Comparison of ENCODE assay signal across 15 cellular contexts in the genomic region with DNA sequence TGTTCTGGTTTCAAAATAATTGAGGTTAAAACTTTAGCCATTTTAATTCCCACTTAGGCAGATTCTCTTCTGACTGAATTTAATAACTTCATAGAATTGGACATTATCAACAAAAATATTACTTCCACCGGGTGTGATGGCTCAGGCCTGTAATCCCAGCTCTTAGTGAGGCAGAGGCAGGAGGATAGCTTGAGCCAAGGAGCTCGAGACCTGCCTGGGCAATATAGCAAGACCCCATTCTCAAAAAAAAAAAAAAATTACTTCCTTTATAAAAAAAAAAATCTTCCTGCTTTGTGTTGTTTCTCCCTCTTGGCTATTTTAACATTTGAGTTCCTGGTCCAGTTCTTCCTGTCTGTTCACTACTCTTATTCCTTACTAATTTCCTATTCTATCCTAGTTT. TPM values are rescaled to one million over a fixed set of nuclear protein-coding genes. Genes with fewer than 3 reads are reported as not detected.
DNase-seq lines count a peak whose midpoint lies in the region; ATAC-seq, FAIRE-seq and TF ChIP-seq lines count a peak whose summit lies in the region.
"Had no signal": no experiment of that assay in that cellular context is flagged by ENCODE, and none has a peak within 500 bp of the region (broad histone marks: within the 10 kb centered on the region; RNA-seq: fewer than 3 reads in every experiment).

No MANE protein-coding gene starts in this region.

- no peak for TF ChIP-seq RAD21 in HepG2 (CRISPR knock-in tag; IDR thresholded peaks at IDR 0.05)

- DNase-seq in HepG2 (ENCODE audit: low spot score): no peak
- no peak for DNase-seq in right lobe of liver
- no peak for DNase-seq in T-helper 17 cell
- no peak for DNase-seq in endothelial cell (ENCODE audit: low spot score)
- no peak for DNase-seq in retina
- no peak for DNase-seq in RPMI8226
- DNase-seq in SK-N-DZ (ENCODE audit: low spot score): no peak
- DNase-seq: DND-41, GM23248, HCEC 1CT, NCI-H1105, NCI-H1694, NCI-H2081 treated with DMSO at 0.1 percent for 48 hours had no signal

- no peaks in the 10 kb centered on the region for H3K9me3 ChIP-seq in HepG2 (ENCODE audit: low read length)
- no peaks in the 10 kb centered on the region for H3K9me3 ChIP-seq in right lobe of liver
- no peaks in the 10 kb centered on the region for H3K9me3 ChIP-seq in T-helper 17 cell (ENCODE audit: control insufficient read depth, low read length, poor library complexity, severe bottlenecking)

- no peak overlapping the region for H3K4me2 ChIP-seq in HepG2 (ENCODE audit: low read depth, low read length)

- POLR2A ChIA-PET in HepG2 (lab: Yijun Ruan, JAX): no interaction called here

- TF ChIP-seq POLR2A in HepG2 (IDR thresholded peaks at IDR 0.05; ENCODE audit: insufficient read depth in 1 of 2, low read depth in 2 of 2, low read length in 2 of 2): no peak
- TF ChIP-seq POLR2A in right lobe of liver (IDR thresholded peaks at IDR 0.05): no peak

- FAIRE-seq in HepG2 (lab: Jason Lieb, UNC): no peak

- no peaks in the 10 kb centered on the region for H4K20me1 ChIP-seq in HepG2 (ENCODE audit: insufficient read depth, low read length)

- H3K4me1 ChIP-seq in HepG2 (ENCODE audit: insufficient read depth, low read length) (no peaks in the 10 kb centered on the region), right lobe of liver (no peaks in the 10 kb centered on the region)

- no peak overlapping the region for H2AFZ ChIP-seq in HepG2 (ENCODE audit: low read length)
- H2AFZ ChIP-seq: GM23248 had no signal

- H3K9ac ChIP-seq in HepG2 (ENCODE audit: insufficient read depth, low read depth, low read length): no peak overlapping the region
- H3K9ac ChIP-seq: GM23248 had no signal

- intact Hi-C loops in HepG2 (cut with micrococcal nuclease; ENCODE audit: unreplicated experiment): loop anchor here (5.0 kb wide), 1 partner anchor 48 kb away; no protein-coding TSS in a partner anchor
- intact Hi-C loops in right lobe of liver (cut with DNase I): loop anchor here in 1 of 2 donors (5.0 kb wide), 1 partner anchor 203 kb away; no protein-coding TSS in a partner anchor

- H3K4me3 ChIP-seq in HepG2 (replicated peaks in 1 of 3; ENCODE audit: insufficient read depth in 1 of 3, low read depth in 2 of 3, low read length in 3 of 3): no peak overlapping the region
- H3K4me3 ChIP-seq in right lobe of liver: no peak overlapping the region
- H3K4me3 ChIP-seq: GM23248 had no signal

- H3K9me3 Mint-ChIP-seq in endothelial cell (ENCODE audit: unreplicated experiment): no peaks in the 10 kb centered on the region

- no peaks in the 10 kb centered on the region for H3K79me2 ChIP-seq in HepG2 (ENCODE audit: insufficient read depth, low read length)

- 94% methylated on average over 2 of the region's 2 CpGs for WGBS in HepG2 (ENCODE audit: low lambda C conversion rate)
- WGBS in right lobe of liver (ENCODE audit: insufficient coverage, low coverage, low lambda C conversion rate, missing lambda C conversion rate): 77% methylated on average over 2 of the region's 2 CpGs

- H3K4me1 Mint-ChIP-seq in T-helper 17 cell (peaks cover 11% of the 10 kb centered on the region), endothelial cell (ENCODE audit: unreplicated experiment) (peaks cover 4% of the 10 kb centered on the region)

- H3K4me3 Mint-ChIP-seq in T-helper 17 cell (no peak overlapping the region), endothelial cell (ENCODE audit: unreplicated experiment) (peak overlapping the region; percentile 63)

- H3K27ac Mint-ChIP-seq in T-helper 17 cell (peak overlapping the region; percentile 66), endothelial cell (ENCODE audit: unreplicated experiment) (peak overlapping the region; percentile 74)

- ATAC-seq in HepG2 (no peak), right lobe of liver (no peak), T-helper 17 cell (no peak), GM21360 (IDR thresholded peaks at IDR 0.05; ENCODE audit: unreplicated experiment) (no peak)
- ATAC-seq: Panc1 had no signal

- TF ChIP-seq EP300 in HepG2 (IDR thresholded peaks at IDR 0.05; ENCODE audit: low read depth in 2 of 2, low read length in 2 of 2): no peak
- TF ChIP-seq EP300 in HepG2 (CRISPR knock-in tag; IDR thresholded peaks at IDR 0.05; ENCODE audit: borderline replicate concordance): no peak

- BruUV-seq in HepG2 (replicated peaks; lab: Mats Ljungman, UMichigan): no TSS peak

- no peak overlapping the region for H3K27ac ChIP-seq in HepG2 (ENCODE audit: extremely low read length, insufficient read depth, low read length)
- no peak overlapping the region for H3K27ac ChIP-seq in right lobe of liver
- H3K27ac ChIP-seq: GM23248 had no signal

- H3K36me3 Mint-ChIP-seq in T-helper 17 cell (ENCODE audit: low read depth) (peaks cover 6% of the 10 kb centered on the region), endothelial cell (ENCODE audit: low read depth, unreplicated experiment) (peaks cover 15% of the 10 kb centered on the region)

- H3K27me3 ChIP-seq in HepG2 (ENCODE audit: control insufficient read depth in 1 of 2, insufficient read depth in 2 of 2, low read length in 2 of 2) (no peaks in the 10 kb centered on the region), right lobe of liver (no peaks in the 10 kb centered on the region)

- no peak for TF ChIP-seq CTCF in HepG2 (CRISPR knock-in tag; IDR thresholded peaks at IDR 0.05)
- TF ChIP-seq CTCF in right lobe of liver (IDR thresholded peaks at IDR 0.05): no peak
- no peak for TF ChIP-seq CTCF in endothelial cell (IDR thresholded peaks at IDR 0.05; ENCODE audit: unreplicated experiment)

- H3K36me3 ChIP-seq in HepG2 (replicated peaks in 1 of 2; ENCODE audit: control insufficient read depth in 1 of 2, insufficient read depth in 2 of 2, low read length in 2 of 2): peaks cover 0 to 3% of the 10 kb centered on the region in 2 experiments; a peak in 2 of 5 replicates
- no peaks in the 10 kb centered on the region for H3K36me3 ChIP-seq in right lobe of liver

- CTCF ChIA-PET in HepG2 (lab: Yijun Ruan, JAX; ENCODE audit: low intra/inter-chr PET ratio, low total read pairs): interaction anchor here (3.2 kb wide), 1 partner anchor 204 kb away, joined by 20 read pairs; no protein-coding TSS in a partner anchor

- no peaks in the 10 kb centered on the region for H3K27me3 Mint-ChIP-seq in T-helper 17 cell
- H3K27me3 Mint-ChIP-seq in endothelial cell (ENCODE audit: unreplicated experiment): peaks cover 2% of the 10 kb centered on the region

- in situ Hi-C loops in HepG2 (cut with HindIII; ENCODE audit: extremely low pct_ligation_motif_present, low pct_unique_long_range_greater_than_20kb): loop anchor here (5.0 kb wide), 1 partner anchor 203 kb away; no protein-coding TSS in a partner anchor

TF ChIP-seq in HepG2, 621 proteins besides CTCF, POLR2A, EP300 and RAD21:
- 0 out of 2 replicates have a peak, but pooled peaks have one; percentile 19 for TF ChIP-seq ZNF121 (CRISPR knock-in tag; IDR thresholded peaks at IDR 0.05)
- TF ChIP-seq, protein P1, sequence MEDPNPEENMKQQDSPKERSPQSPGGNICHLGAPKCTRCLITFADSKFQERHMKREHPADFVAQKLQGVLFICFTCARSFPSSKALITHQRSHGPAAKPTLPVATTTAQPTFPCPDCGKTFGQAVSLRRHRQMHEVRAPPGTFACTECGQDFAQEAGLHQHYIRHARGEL (CRISPR knock-in tag; IDR thresholded peaks at IDR 0.05): no peak
TF ChIP-seq in HepG2: peak in this region for 1.

RNA-seq across cellular contexts. Expression of a gene that starts 18.0 kb away (rescaled TPM):
- total RNA-seq in HepG2 (2016; rRNA removed; fragmentation: Illumina TruSeq; extraction: Trizol) (19.0 and 19.4 TPM in 2 replicates), right lobe of liver (10 to 100 TPM; 12.4 to 34.5 (median 16.9) TPM), T-helper 17 cell (10 to 100 TPM; 31.0 to 33.2 TPM), endothelial cell (ENCODE audit: unreplicated experiment) (66.5 TPM)
- total RNA-seq in HepG2 (2016; cell fraction: cytosol; rRNA removed; fragmentation: Illumina TruSeq; extraction: Trizol; ENCODE audit: low read depth): 2.9 and 3.0 TPM in 2 replicates
- 16.4 and 19.4 TPM in 2 replicates for total RNA-seq in HepG2 (2016; cell fraction: insoluble cytoplasmic fraction; rRNA removed; fragmentation: Illumina TruSeq; extraction: Trizol)
- total RNA-seq in HepG2 (2016; cell fraction: membrane; rRNA removed; fragmentation: Illumina TruSeq; extraction: Trizol): 5.4 and 6.4 TPM in 2 replicates
- total RNA-seq in HepG2 (2016; cell fraction: nucleus; rRNA removed; fragmentation: Illumina TruSeq; extraction: Trizol): 33.0 and 40.2 TPM in 2 replicates
- 4.4 and 6.1 TPM in 2 replicates for polyA plus RNA-seq in HepG2 (2011; rRNA removed)
- 3.5 and 4.0 TPM in 2 replicates for polyA plus RNA-seq in HepG2 (2011; cell fraction: cytosol; rRNA removed)
- 11.3 and 11.7 TPM in 2 replicates for polyA plus RNA-seq in HepG2 (2011; cell fraction: nucleus; rRNA removed)
- polyA plus RNA-seq in HepG2 (2012): 5.5 and 6.1 TPM in 2 replicates
- 0.27 and 0.34 TPM in 2 replicates for polyA plus RNA-seq in HepG2 (2016; cell fraction: cytosol; fragmentation: Illumina TruSeq; extraction: Trizol; ENCODE audit: low read depth)
- polyA plus RNA-seq in HepG2 (2016; cell fraction: insoluble cytoplasmic fraction; fragmentation: Illumina TruSeq; extraction: Trizol; ENCODE audit: low read depth): 4.7 and 5.2 TPM in 2 replicates
- polyA plus RNA-seq in HepG2 (2016; cell fraction: membrane; fragmentation: Illumina TruSeq; extraction: Trizol; ENCODE audit: low read depth): 0.34 and 0.37 TPM in 2 replicates
- polyA plus RNA-seq in HepG2 (2016; cell fraction: nucleus; fragmentation: Illumina TruSeq; extraction: Trizol; ENCODE audit: insufficient read depth, low read depth): 13.3 and 13.6 TPM in 2 replicates
- polyA minus RNA-seq in HepG2 (2011; rRNA and poly(A)+ RNA removed; ENCODE audit: low replicate concordance): 21.1 and 23.5 TPM in 2 replicates
- 15.0 and 16.6 TPM in 2 replicates for polyA minus RNA-seq in HepG2 (2011; cell fraction: cytosol; rRNA and poly(A)+ RNA removed)
- 84.2 and 87.0 TPM in 2 replicates for polyA minus RNA-seq in HepG2 (2011; cell fraction: nucleus; rRNA and poly(A)+ RNA removed)
- polyA plus RNA-seq in SK-N-DZ (2014; cell fraction: cytosol; rRNA removed): 12.7 and 21.0 TPM in 2 replicates
- 8.9 and 17.0 TPM in 2 replicates for polyA plus RNA-seq in SK-N-DZ (2014; cell fraction: nucleus; rRNA removed)
